12 cellular contexts compared by ENCODE assay signal in the genomic region with DNA sequence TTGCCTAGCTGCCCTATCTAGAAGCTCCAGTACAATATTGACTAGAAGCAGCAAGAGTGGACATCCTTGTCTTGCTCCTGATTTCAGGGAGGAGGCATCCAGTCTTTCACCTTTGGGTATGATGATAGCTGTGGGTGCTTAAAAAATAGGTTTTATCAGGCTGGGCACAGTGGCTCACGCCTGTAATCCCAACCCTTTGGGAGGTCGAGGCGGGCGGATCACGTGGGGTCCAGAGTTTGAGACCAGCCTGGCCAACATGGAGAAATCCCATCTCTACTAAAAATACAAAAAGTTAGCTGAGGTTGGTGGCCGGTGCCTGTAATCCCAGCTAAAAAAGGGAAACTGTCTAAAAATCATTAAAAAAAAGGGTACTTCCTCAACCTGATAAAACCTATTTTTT. TPM values are rescaled to one million over a fixed set of nuclear protein-coding genes. Genes with fewer than 3 reads are reported as not detected.
A peak's percentile ranks its signal among the peaks of the same experiment; 100 is the strongest.
DNase-seq lines count a peak whose midpoint lies in the region; ATAC-seq and TF ChIP-seq lines count a peak whose summit lies in the region.
"Had no signal": no experiment of that assay in that cellular context is flagged by ENCODE, and none has a peak within 500 bp of the region (broad histone marks: within the 10 kb centered on the region; RNA-seq: fewer than 3 reads in every experiment).

No MANE protein-coding gene starts in this region.

- no peak for TF ChIP-seq CTCF in upper lobe of right lung (IDR thresholded peaks at IDR 0.05)

- H3K27ac Mint-ChIP-seq in stimulated activated naive CD8-positive, alpha-beta T cell treated with anti-CD3 and anti-CD28 coated beads, Interleukin-15, Interleukin-2, amounts not matched to agents 100 ng/mL and 50 ng/mL, for 24 hours, result no peak overlapping the region
- H3K27ac Mint-ChIP-seq in immature natural killer cell, result peak overlapping the region in 5 of 6 donors; percentile 19 to 88 (median 56)

- H3K4me3 Mint-ChIP-seq in stimulated activated naive CD8-positive, alpha-beta T cell treated with anti-CD3 and anti-CD28 coated beads, Interleukin-15, Interleukin-2, amounts not matched to agents 100 ng/mL and 50 ng/mL, for 24 hours, result peak overlapping the region; percentile 81
- peak overlapping the region; percentile 80 for H3K4me3 Mint-ChIP-seq in activated T-cell treated with anti-CD3 and anti-CD28 coated beads, Interleukin-2, amount 50 U/mL, for 4 hours
- H3K4me3 Mint-ChIP-seq in immature natural killer cell, result peak overlapping the region; percentile 75 to 88 (median 82)

- H3K36me3 ChIP-seq in upper lobe of right lung, result peaks cover 6% of the 10 kb centered on the region

- H3K4me1 ChIP-seq in upper lobe of right lung, result peaks cover 30% of the 10 kb centered on the region

- peaks cover 46% of the 10 kb centered on the region for H3K4me1 Mint-ChIP-seq in stimulated activated naive CD8-positive, alpha-beta T cell treated with anti-CD3 and anti-CD28 coated beads, Interleukin-15, Interleukin-2, amounts not matched to agents 100 ng/mL and 50 ng/mL, for 24 hours (ENCODE audit: low read depth)
- H3K4me1 Mint-ChIP-seq in activated T-cell treated with anti-CD3 and anti-CD28 coated beads, Interleukin-2, amount 50 U/mL, for 4 hours (ENCODE audit: low read depth), result peaks cover 51% of the 10 kb centered on the region
- H3K4me1 Mint-ChIP-seq in immature natural killer cell, result peaks cover 30 to 53% of the 10 kb centered on the region in 2 donors

- H3K9me3 ChIP-seq in upper lobe of right lung, result no peaks in the 10 kb centered on the region
- H3K9me3 ChIP-seq: BE2C had no signal

- no peaks in the 10 kb centered on the region for H3K27me3 ChIP-seq in upper lobe of right lung
- H3K27me3 ChIP-seq: BE2C had no signal

- intact Hi-C loops in upper lobe of right lung (cut with DNase I), result no loop called here

- H3K4me3 ChIP-seq in upper lobe of right lung, result peak overlapping the region; percentile 76

- DNase-seq in stimulated activated naive CD8-positive, alpha-beta T cell treated with anti-CD3 and anti-CD28 coated beads, Interleukin-15, Interleukin-2, amounts not matched to agents 100 U/mL and 50 U/mL, for 24 hours, result no peak
- no peak for DNase-seq in activated T-cell treated with anti-CD3 and anti-CD28 coated beads, Interleukin-2, amount 50 U/mL, for 4 hours
- no peak for DNase-seq in immature natural killer cell
- DNase-seq in upper lobe of right lung, result peak; percentile 37
- no peak for DNase-seq in SW 1271 (lab: John Stamatoyannopoulos, UW)
- no peak for DNase-seq in UCSD-AML1 (lab: John Stamatoyannopoulos, UW; ENCODE audit: unreplicated experiment)
- no peak for DNase-seq in cortex of kidney (lab: John Stamatoyannopoulos, UW)
- DNase-seq: BE2C; NCI-H1436; NCI-H774; stimulated activated CD4-positive, alpha-beta T cell treated with anti-CD3 and anti-CD28 coated beads, Interleukin-12 subunit alpha, Interleukin-12 subunit beta, amount 100 ng/mL, for 4 hours had no signal

- H3K36me3 Mint-ChIP-seq in stimulated activated naive CD8-positive, alpha-beta T cell treated with anti-CD3 and anti-CD28 coated beads, Interleukin-15, Interleukin-2, amounts not matched to agents 100 ng/mL and 50 ng/mL, for 24 hours (ENCODE audit: low read depth), result peaks cover 61% of the 10 kb centered on the region
- H3K36me3 Mint-ChIP-seq in activated T-cell treated with anti-CD3 and anti-CD28 coated beads, Interleukin-2, amount 50 U/mL, for 4 hours (ENCODE audit: insufficient read depth), result peaks cover 31% of the 10 kb centered on the region
- H3K36me3 Mint-ChIP-seq in immature natural killer cell, result peaks cover 29 to 36% (median 32%) of the 10 kb centered on the region in 3 donors

- H3K9me3 Mint-ChIP-seq in stimulated activated naive CD8-positive, alpha-beta T cell treated with anti-CD3 and anti-CD28 coated beads, Interleukin-15, Interleukin-2, amounts not matched to agents 100 ng/mL and 50 ng/mL, for 24 hours, result peaks cover 14% of the 10 kb centered on the region
- H3K9me3 Mint-ChIP-seq in activated T-cell treated with anti-CD3 and anti-CD28 coated beads, Interleukin-2, amount 50 U/mL, for 4 hours, result peaks cover 12% of the 10 kb centered on the region
- peaks cover 2 to 9% (median 5%) of the 10 kb centered on the region in 6 donors for H3K9me3 Mint-ChIP-seq in immature natural killer cell

- ATAC-seq in stimulated activated naive CD8-positive, alpha-beta T cell treated with anti-CD3 and anti-CD28 coated beads, Interleukin-15, Interleukin-2, amounts not matched to agents 100 U/mL and 50 U/mL, for 24 hours, result no peak
- ATAC-seq in activated T-cell treated with anti-CD3 and anti-CD28 coated beads, Interleukin-2, amount 50 U/mL, for 4 hours, result no peak
- ATAC-seq in upper lobe of right lung, result no peak

- no peaks in the 10 kb centered on the region for H3K27me3 Mint-ChIP-seq in stimulated activated naive CD8-positive, alpha-beta T cell treated with anti-CD3 and anti-CD28 coated beads, Interleukin-15, Interleukin-2, amounts not matched to agents 100 ng/mL and 50 ng/mL, for 24 hours
- H3K27me3 Mint-ChIP-seq in activated T-cell treated with anti-CD3 and anti-CD28 coated beads, Interleukin-2, amount 50 U/mL, for 4 hours (ENCODE audit: low read depth), result no peaks in the 10 kb centered on the region
- H3K27me3 Mint-ChIP-seq in immature natural killer cell (ENCODE audit: low read depth in 3 of 3), result peaks cover 0 to 10% (median 5%) of the 10 kb centered on the region in 3 donors

- no peak overlapping the region for H3K27ac ChIP-seq in upper lobe of right lung

RNA-seq across cellular contexts. Expression of gene CAMSAP1, which starts 2.0 kb away (rescaled TPM):
- total RNA-seq in activated T-cell treated with anti-CD3 and anti-CD28 coated beads, Interleukin-2, amount 50 U/mL, for 4 hours, result 10 to 100 TPM; 26.7 to 37.4 (median 29.2) TPM
- polyA plus RNA-seq in immature natural killer cell, result 1 to 10 TPM in 2 of 3 donors, under 1 TPM in 1; 0.10 to 1.7 (median 1.1) TPM
- total RNA-seq in upper lobe of right lung, result 26.5 TPM

RNA-seq across cellular contexts. Expression of gene UBAC1, which starts 51.8 kb away (rescaled TPM):
- total RNA-seq in activated T-cell treated with anti-CD3 and anti-CD28 coated beads, Interleukin-2, amount 50 U/mL, for 4 hours, result 10 to 100 TPM; 30.4 to 33.4 (median 31.4) TPM
- polyA plus RNA-seq in immature natural killer cell, result 10 to 100 TPM; 16.4 to 28.3 (median 17.7) TPM
- 30.1 TPM for total RNA-seq in upper lobe of right lung
